Comparison of ENCODE assay signal across 1 cellular context in the genomic region with DNA sequence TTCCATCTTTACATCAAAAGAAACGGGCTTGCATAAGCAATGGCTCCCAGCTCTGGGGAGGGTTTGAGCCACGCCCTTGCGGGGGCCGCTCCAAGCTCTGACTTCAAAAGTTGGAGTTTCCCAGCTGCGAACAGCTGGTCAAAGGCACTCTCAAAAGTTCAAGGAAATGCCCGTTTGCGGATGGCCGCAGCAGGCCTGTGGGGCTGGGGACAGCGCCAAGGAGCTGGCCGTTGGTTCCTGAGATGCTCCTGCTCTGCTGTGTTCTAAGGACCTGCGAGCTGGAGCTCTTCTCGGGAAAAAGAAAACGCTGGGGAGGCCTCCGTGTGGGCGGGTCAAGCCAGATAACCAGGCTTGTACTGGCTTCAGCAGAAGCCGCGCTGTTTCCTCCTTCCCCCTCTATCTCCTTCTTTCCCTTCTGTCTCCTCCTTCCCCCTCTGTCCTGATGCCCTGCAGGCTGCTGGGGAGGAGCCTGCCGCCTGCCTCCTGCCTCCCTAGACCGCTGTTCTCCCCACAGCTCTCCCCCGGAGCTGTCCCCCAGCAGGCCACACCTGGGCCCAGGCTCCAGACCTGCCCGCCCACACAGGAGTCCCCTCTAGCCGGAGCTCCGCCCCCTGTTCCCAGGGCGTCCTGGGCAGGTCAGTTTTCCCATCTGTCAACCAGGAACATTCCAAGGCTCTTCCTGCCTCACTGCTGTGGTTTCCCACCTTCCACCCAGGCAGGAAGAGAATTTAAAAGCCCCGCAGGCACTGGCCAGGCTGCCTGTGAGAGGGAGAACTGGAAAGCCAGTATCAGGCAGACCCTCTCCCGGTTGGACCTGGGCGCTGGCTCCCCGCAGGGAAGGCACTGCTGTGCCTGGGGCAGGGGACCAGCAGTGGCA.
TF ChIP-seq lines count a peak whose summit lies in the region.

No MANE protein-coding gene starts in this region.

TF ChIP-seq in GM12878, 131 proteins besides CTCF, POLR2A, EP300 and RAD21:
- TF ChIP-seq, protein P1, sequence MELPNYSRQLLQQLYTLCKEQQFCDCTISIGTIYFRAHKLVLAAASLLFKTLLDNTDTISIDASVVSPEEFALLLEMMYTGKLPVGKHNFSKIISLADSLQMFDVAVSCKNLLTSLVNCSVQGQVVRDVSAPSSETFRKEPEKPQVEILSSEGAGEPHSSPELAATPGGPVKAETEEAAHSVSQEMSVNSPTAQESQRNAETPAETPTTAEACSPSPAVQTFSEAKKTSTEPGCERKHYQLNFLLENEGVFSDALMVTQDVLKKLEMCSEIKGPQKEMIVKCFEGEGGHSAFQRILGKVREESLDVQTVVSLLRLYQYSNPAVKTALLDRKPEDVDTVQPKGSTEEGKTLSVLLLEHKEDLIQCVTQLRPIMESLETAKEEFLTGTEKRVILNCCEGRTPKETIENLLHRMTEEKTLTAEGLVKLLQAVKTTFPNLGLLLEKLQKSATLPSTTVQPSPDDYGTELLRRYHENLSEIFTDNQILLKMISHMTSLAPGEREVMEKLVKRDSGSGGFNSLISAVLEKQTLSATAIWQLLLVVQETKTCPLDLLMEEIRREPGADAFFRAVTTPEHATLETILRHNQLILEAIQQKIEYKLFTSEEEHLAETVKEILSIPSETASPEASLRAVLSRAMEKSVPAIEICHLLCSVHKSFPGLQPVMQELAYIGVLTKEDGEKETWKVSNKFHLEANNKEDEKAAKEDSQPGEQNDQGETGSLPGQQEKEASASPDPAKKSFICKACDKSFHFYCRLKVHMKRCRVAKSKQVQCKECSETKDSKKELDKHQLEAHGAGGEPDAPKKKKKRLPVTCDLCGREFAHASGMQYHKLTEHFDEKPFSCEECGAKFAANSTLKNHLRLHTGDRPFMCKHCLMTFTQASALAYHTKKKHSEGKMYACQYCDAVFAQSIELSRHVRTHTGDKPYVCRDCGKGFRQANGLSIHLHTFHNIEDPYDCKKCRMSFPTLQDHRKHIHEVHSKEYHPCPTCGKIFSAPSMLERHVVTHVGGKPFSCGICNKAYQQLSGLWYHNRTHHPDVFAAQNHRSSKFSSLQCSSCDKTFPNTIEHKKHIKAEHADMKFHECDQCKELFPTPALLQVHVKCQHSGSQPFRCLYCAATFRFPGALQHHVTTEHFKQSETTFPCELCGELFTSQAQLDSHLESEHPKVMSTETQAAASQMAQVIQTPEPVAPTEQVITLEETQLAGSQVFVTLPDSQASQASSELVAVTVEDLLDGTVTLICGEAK (IDR thresholded peaks at IDR 0.05; ENCODE audit: borderline replicate concordance): no peak
- no peak for TF ChIP-seq RB1 (IDR thresholded peaks at IDR 0.05; ENCODE audit: borderline replicate concordance)
